In the genomic region with DNA sequence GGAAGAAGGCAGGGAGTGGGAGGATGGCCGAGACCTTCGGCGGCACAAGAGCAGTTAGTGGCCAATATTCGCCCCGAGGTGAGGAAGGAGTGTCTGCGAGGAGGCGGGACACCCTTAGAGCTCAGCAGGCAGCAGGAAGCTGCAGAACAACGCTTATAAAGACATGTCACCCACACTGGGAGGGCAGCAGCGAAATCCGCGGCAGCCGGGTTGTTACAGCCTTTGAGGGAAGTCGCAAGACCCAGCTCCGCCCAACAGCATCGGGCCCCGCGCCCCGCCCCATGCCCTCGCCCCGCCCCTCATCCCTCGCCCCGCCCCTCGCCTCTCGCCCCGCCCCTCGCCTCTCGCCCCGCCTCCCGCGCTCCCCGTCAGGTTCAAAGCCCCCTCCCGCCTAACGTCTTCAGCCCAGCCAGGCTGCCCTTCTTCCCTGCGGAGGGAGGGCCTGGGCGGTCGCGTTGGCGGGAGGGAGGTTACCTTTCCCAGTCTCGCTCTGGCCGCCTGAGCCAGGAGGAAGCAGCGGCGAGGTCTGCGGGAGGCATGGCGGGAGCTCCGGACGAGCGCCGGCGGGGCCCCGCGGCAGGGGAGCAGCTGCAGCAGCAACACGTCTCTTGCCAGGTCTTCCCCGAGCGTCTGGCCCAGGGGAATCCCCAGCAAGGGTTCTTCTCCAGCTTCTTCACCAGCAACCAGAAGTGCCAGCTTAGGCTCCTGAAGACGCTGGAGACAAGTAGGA, we compare ENCODE assay signal across 8 cellular contexts. TPM values are rescaled to one million over a fixed set of nuclear protein-coding genes. Genes with fewer than 3 reads are reported as not detected.
DNase-seq lines count a peak whose midpoint lies in the region; ATAC-seq and TF ChIP-seq lines count a peak whose summit lies in the region.

Gene ATP23, plus strand, starts transcription at position 403 of the 730 bp plus-strand sequence. Its CDS starts 135 bp downstream, at position 538.

- peaks cover 11% of the 10 kb centered on the region for H3F3A ChIP-seq in Loucy (ENCODE audit: low read depth)

- H3K4me1 Mint-ChIP-seq in nephron: peaks cover 24% of the 10 kb centered on the region

- no peaks in the 10 kb centered on the region for H3K9me2 ChIP-seq in Loucy (replicated peaks; ENCODE audit: low read depth, low read length)

- no peaks in the 10 kb centered on the region for H3K9me3 ChIP-seq in Loucy (ENCODE audit: insufficient read depth, low read depth, low read length)
- H3K9me3 ChIP-seq in RWPE2 (ENCODE audit: severe bottlenecking): no peaks in the 10 kb centered on the region

- peak within 1 kb of the TSS; percentile 81 to 93 (median 92) for H3K27ac Mint-ChIP-seq in nephron

- TF ChIP-seq CTCF in Loucy (conservative IDR thresholded peaks at IDR 0.05; ENCODE audit: low read length): no peak
- no peak for TF ChIP-seq CTCF in RWPE2 (IDR thresholded peaks at IDR 0.05; ENCODE audit: poor library complexity, severe bottlenecking)
- TF ChIP-seq CTCF in fibroblast of pulmonary artery (IDR thresholded peaks at IDR 0.05; ENCODE audit: low read length, missing control alignments): no peak
- TF ChIP-seq CTCF in nephron (IDR thresholded peaks at IDR 0.05; ENCODE audit: unreplicated experiment in 3 of 3): no peak

- H3K4me3 ChIP-seq in H7 (ENCODE audit: insufficient read depth, low read depth, low read length): peak within 1 kb of the TSS; percentile 75
- H3K4me3 ChIP-seq in Loucy (ENCODE audit: low read length, poor library complexity, severe bottlenecking): peak within 1 kb of the TSS; percentile 77
- H3K4me3 ChIP-seq in RWPE2 (ENCODE audit: severe bottlenecking): peak within 1 kb of the TSS; percentile 42
- H3K4me3 ChIP-seq in fibroblast of pulmonary artery (replicated peaks; ENCODE audit: low read depth, low read length): peak within 1 kb of the TSS; percentile 57

- peaks cover 14% of the 10 kb centered on the region for H3K27me3 Mint-ChIP-seq in nephron (ENCODE audit: low read depth)

- H3K9me3 Mint-ChIP-seq in nephron: no peaks in the 10 kb centered on the region

- peaks cover 39% of the 10 kb centered on the region for H3K79me2 ChIP-seq in Loucy (ENCODE audit: insufficient read depth, low read length)

- peak within 1 kb of the TSS; percentile 91 for H3K4me2 ChIP-seq in Loucy (ENCODE audit: low read depth, low read length, poor library complexity, severe bottlenecking)

- H3K27me3 ChIP-seq in H7 (ENCODE audit: control insufficient read depth, insufficient read depth, low read length) (no peaks in the 10 kb centered on the region; the same call in 1 of the 2 replicates), Loucy (ENCODE audit: insufficient read depth, low read length, poor library complexity, severe bottlenecking) (no peaks in the 10 kb centered on the region), RWPE2 (ENCODE audit: insufficient read depth, poor library complexity, severe bottlenecking) (no peaks in the 10 kb centered on the region)

- H3K4me3 Mint-ChIP-seq in nephron: peak within 1 kb of the TSS; percentile 90 to 95 (median 93)

- peak within 1 kb of the TSS; percentile 65; the same call in 1 of the 2 replicates for H2AFZ ChIP-seq in Loucy (ENCODE audit: low read length)

- DNase-seq in ELF-1 (ENCODE audit: low read depth, low spot score): peak; percentile 96
- peak; percentile 97 for DNase-seq in H7
- peak; percentile 94 for DNase-seq in RWPE2 (ENCODE audit: low spot score)
- DNase-seq in activated T-helper 9 cell treated with anti-CD3 and anti-CD28 coated beads, Interleukin-2, amount 50 U/mL, for 16 hours (ENCODE audit: low read depth): peak; percentile 75
- DNase-seq in fibroblast of pulmonary artery (ENCODE audit: low read depth): peak; percentile 88
- peak; percentile 84 for DNase-seq in stimulated activated naive CD8-positive, alpha-beta T cell treated with anti-CD3 and anti-CD28 coated beads, Interleukin-15, Interleukin-2, amounts not matched to agents 100 U/mL and 50 U/mL, for 24 hours

- peak within 1 kb of the TSS; percentile 24 for H3K27ac ChIP-seq in RWPE2 (ENCODE audit: poor library complexity, severe bottlenecking)

- peak; percentile 97 for ATAC-seq in RWPE2 (ENCODE audit: low read depth)
- ATAC-seq in stimulated activated naive CD8-positive, alpha-beta T cell treated with anti-CD3 and anti-CD28 coated beads, Interleukin-15, Interleukin-2, amounts not matched to agents 100 U/mL and 50 U/mL, for 24 hours: peak; percentile 90

- no peaks in the 10 kb centered on the region for H4K20me1 ChIP-seq in Loucy (ENCODE audit: insufficient read depth, low read length, poor library complexity, severe bottlenecking)

- H3K4me1 ChIP-seq in Loucy (ENCODE audit: insufficient read depth, low read length, poor library complexity, severe bottlenecking): peaks cover 58% of the 10 kb centered on the region
- H3K4me1 ChIP-seq in RWPE2 (ENCODE audit: insufficient read depth, poor library complexity, severe bottlenecking): peaks cover 4% of the 10 kb centered on the region

- no peaks in the 10 kb centered on the region for H3K36me3 Mint-ChIP-seq in nephron (ENCODE audit: low read depth)

- H3K9ac ChIP-seq in Loucy (ENCODE audit: low read depth, low read length, poor library complexity, severe bottlenecking): peak within 1 kb of the TSS; percentile 90

- H3K36me3 ChIP-seq in H7 (replicated peaks; ENCODE audit: control insufficient read depth, insufficient read depth, low read length) (no peaks in the 10 kb centered on the region), Loucy (ENCODE audit: insufficient read depth, low read length) (no peaks in the 10 kb centered on the region), RWPE2 (ENCODE audit: low read depth) (no peaks in the 10 kb centered on the region)

RNA-seq across cellular contexts. Expression of gene ATP23, which starts in this region (rescaled TPM):
- 20.6 and 21.9 TPM in 2 replicates for total RNA-seq in H7 (2014; rRNA removed; shearing (Covaris generic))

Comparison
In these comparisons a context has a peak if more than half of its experiments do, and no peak if none do; other contexts are left out.
1. Peak in every context shown above with its lines: DNase-seq, ATAC-seq, H3K4me3 ChIP-seq and H3K27ac ChIP-seq.